Comparison of ENCODE assay signal across 1 cellular context in genomic region chr13:93344048-93344447, GRCh38.
TF ChIP-seq lines count a peak whose summit lies in the region.

No MANE protein-coding gene starts in this region.

TF ChIP-seq in HepG2, 621 proteins besides CTCF, POLR2A, EP300 and RAD21 (continued from another document):
- TF ChIP-seq PAXIP1 (CRISPR knock-in tag; conservative IDR thresholded peaks at IDR 0.05) (0 out of 2 replicates have a peak, but pooled peaks have one; percentile 19), SOX13 (IDR thresholded peaks at IDR 0.05) (no peak), SOX13 (CRISPR knock-in tag; conservative IDR thresholded peaks at IDR 0.05 in 1 of 2, IDR thresholded peaks at IDR 0.05 in 1 of 2) (peak in 1 of 2 experiments; percentile 8; a peak in 1 of 4 replicates), ZNF644 (CRISPR knock-in tag; IDR thresholded peaks at IDR 0.05; ENCODE audit: low read depth) (0 out of 2 replicates have a peak, but pooled peaks have one; percentile 47), FOXP1 (IDR thresholded peaks at IDR 0.05) (no peak), FOXP1 (CRISPR knock-in tag; IDR thresholded peaks at IDR 0.05) (peak; percentile 62), FOXP4 (CRISPR knock-in tag; IDR thresholded peaks at IDR 0.05) (peak; percentile 37; the same call in 1 of the 2 replicates), JUNB (CRISPR knock-in tag; IDR thresholded peaks at IDR 0.05; ENCODE audit: borderline replicate concordance) (no peak), HOMEZ (CRISPR knock-in tag; IDR thresholded peaks at IDR 0.05; ENCODE audit: low read depth) (peak; percentile 82; the same call in 1 of the 2 replicates)
